Comparison of ENCODE assay signal across 11 cellular contexts in genomic region chr20:20734475-20734948, GRCh38. TPM values are rescaled to one million over a fixed set of nuclear protein-coding genes. Genes with fewer than 3 reads are reported as not detected.
DNase-seq lines count a peak whose midpoint lies in the region; ATAC-seq and TF ChIP-seq lines count a peak whose summit lies in the region.
"Had no signal": no experiment of that assay in that cellular context is flagged by ENCODE, and none has a peak within 500 bp of the region (broad histone marks: within the 10 kb centered on the region; RNA-seq: fewer than 3 reads in every experiment).

No MANE protein-coding gene starts in this region.

- peaks cover 22% of the 10 kb centered on the region for H3K4me1 Mint-ChIP-seq in activated B cell treated with CpG ODN at 0.5 μM for 24 hours
- peaks cover 11% of the 10 kb centered on the region for H3K4me1 Mint-ChIP-seq in nephron progenitor cell

- peak; percentile 44 for ATAC-seq in HG03442 (IDR thresholded peaks at IDR 0.05; ENCODE audit: unreplicated experiment)
- peak; percentile 31 for ATAC-seq in activated B cell treated with CpG ODN at 0.5 μM for 24 hours (ENCODE audit: low read depth)
- ATAC-seq in psoas muscle, result no peak
- ATAC-seq: PC-3 had no signal

- TF ChIP-seq CTCF in activated B cell treated with CpG ODN at 0.5 μM for 24 hours (IDR thresholded peaks at IDR 0.05) (no peak), psoas muscle (IDR thresholded peaks at IDR 0.05) (no peak), GM10248 (IDR thresholded peaks at IDR 0.05; ENCODE audit: control extremely low read depth, extremely low read depth, low read depth, missing control alignments) (no peak), nephron progenitor cell (IDR thresholded peaks at IDR 0.05) (no peak)

- POLR2A ChIA-PET in activated B cell treated with CpG ODN at 0.5 μM for 24 hours (lab: Charles Lee) (no interaction called here), GM10248 (lab: Yijun Ruan, JAX) (no interaction called here)

- H3K4me3 Mint-ChIP-seq in activated B cell treated with CpG ODN at 0.5 μM for 24 hours, result no peak overlapping the region
- no peak overlapping the region for H3K4me3 Mint-ChIP-seq in nephron progenitor cell

- H3K27me3 Mint-ChIP-seq in activated B cell treated with CpG ODN at 0.5 μM for 24 hours (peaks cover 6% of the 10 kb centered on the region), nephron progenitor cell (ENCODE audit: low read depth, poor library complexity) (peaks cover 9% of the 10 kb centered on the region)

- no peaks in the 10 kb centered on the region for H3K36me3 Mint-ChIP-seq in activated B cell treated with CpG ODN at 0.5 μM for 24 hours (ENCODE audit: low read depth)
- H3K36me3 Mint-ChIP-seq in nephron progenitor cell (ENCODE audit: low read depth), result no peaks in the 10 kb centered on the region

- H3K36me3 ChIP-seq in psoas muscle (ENCODE audit: insufficient read depth in 1 of 2, low read depth in 1 of 2), result no peaks in the 10 kb centered on the region

- no peaks in the 10 kb centered on the region for H3K9me3 Mint-ChIP-seq in activated B cell treated with CpG ODN at 0.5 μM for 24 hours
- no peaks in the 10 kb centered on the region for H3K9me3 Mint-ChIP-seq in nephron progenitor cell

- peaks cover 30% of the 10 kb centered on the region for H3K4me1 ChIP-seq in psoas muscle

- H3K9me3 ChIP-seq in psoas muscle, result no peaks in the 10 kb centered on the region

- H3K4me3 ChIP-seq in psoas muscle, result no peak overlapping the region

- H3K27ac Mint-ChIP-seq in activated B cell treated with CpG ODN at 0.5 μM for 24 hours (peak overlapping the region; percentile 27), nephron progenitor cell (no peak overlapping the region)

- intact Hi-C loops in activated B cell treated with CpG ODN at 0.5 μM for 24 hours (cut with micrococcal nuclease), result no loop called here
- intact Hi-C loops in psoas muscle (cut with DNase I), result loop anchor here in 1 of 2 donors (5.0 kb wide), 1 partner anchor 38 kb away; no protein-coding TSS in a partner anchor

- 54 to 70% (median 58%) methylated on average over 3 of the region's 3 CpGs for WGBS in psoas muscle, 3 donors

- CTCF ChIA-PET in activated B cell treated with CpG ODN at 0.5 μM for 24 hours (lab: Charles Lee) (no interaction called here), GM10248 (lab: Yijun Ruan, JAX) (no interaction called here)

- DNase-seq in NCI-H1092 treated with DMSO at 0.1 percent for 48 hours (lab: John Stamatoyannopoulos, UW) (peak; percentile 5), NCI-H1092 (lab: John Stamatoyannopoulos, UW) (no peak), activated B cell treated with CpG ODN at 0.5 μM for 24 hours (no peak), psoas muscle (no peak), GM10248 (ENCODE audit: extremely low spot score) (no peak), nephron progenitor cell (no peak), NCI-H1417 treated with DMSO at 0.1 percent for 48 hours (lab: John Stamatoyannopoulos, UW) (no peak)
- DNase-seq: occipital lobe, PC-3 had no signal

- H3K27me3 ChIP-seq in psoas muscle (ENCODE audit: insufficient read depth in 3 of 3, low read length in 2 of 3), result no peaks in the 10 kb centered on the region

- H3K27ac ChIP-seq in psoas muscle, result peak overlapping the region; percentile 89
- H3K27ac ChIP-seq: 22Rv1 had no signal

RNA-seq across cellular contexts. Expression of gene RALGAPA2, which starts 22.1 kb away (rescaled TPM):
- total RNA-seq in activated B cell treated with CpG ODN at 0.5 μM for 24 hours (16.5 and 19.2 TPM in 2 replicates), psoas muscle (10 to 100 TPM; 51.1 to 75.5 (median 71.4) TPM)
- polyA plus RNA-seq in psoas muscle, result 10 to 100 TPM; 12.2 to 49.3 (median 24.1) TPM

Comparison
In these comparisons a context has a peak if more than half of its experiments do, and no peak if none do; other contexts are left out.
1. ATAC-seq: peak in HG03442 (single experiment) and activated B cell treated with CpG ODN at 0.5 μM for 24 hours (single experiment); none in psoas muscle (0 of 4).